Comparison of ENCODE assay signal across 8 cellular contexts in genomic region chr9:89999534-90000370, GRCh38.
A peak's percentile ranks its signal among the peaks of the same experiment; 100 is the strongest.
DNase-seq lines count a peak whose midpoint lies in the region; ATAC-seq and TF ChIP-seq lines count a peak whose summit lies in the region.

No MANE protein-coding gene starts in this region.

- no peak overlapping the region for H2BK120ac ChIP-seq in IMR-90 (ENCODE audit: low read depth, low read length)

- H3K9me3 ChIP-seq in IMR-90 (ENCODE audit: control insufficient read depth, insufficient read depth, low read length) (no peaks in the 10 kb centered on the region), Karpas-422 (ENCODE audit: low read length) (no peaks in the 10 kb centered on the region)

- H3K4me2 ChIP-seq in IMR-90 (ENCODE audit: low read depth, low read length) (peak overlapping the region; percentile 68), Karpas-422 (ENCODE audit: low read depth, low read length, poor library complexity, severe bottlenecking) (no peak overlapping the region)

- ATAC-seq in GM21390 (IDR thresholded peaks at IDR 0.05; ENCODE audit: unreplicated experiment) = peak; percentile 98
- peak; percentile 88 for ATAC-seq in IMR-90 (ENCODE audit: low read depth)

- DNase-seq in Calu3 (peak; percentile 15), IMR-90 (peak; percentile 55), SHP77 treated with DMSO at 0.1 percent for 48 hours (lab: John Stamatoyannopoulos, UW) (peak; percentile 89), astrocyte of the hippocampus (ENCODE audit: low read depth, low spot score) (peak; percentile 67), kidney tubule cell (ENCODE audit: low spot score) (peak; percentile 40), Karpas-422 (no peak)
- peak; percentile 44 to 49 for DNase-seq in stimulated activated CD4-positive, alpha-beta T cell treated with anti-CD3 and anti-CD28 coated beads, Interleukin-2, amount 100 ng/mL, for 48 hours

- peak overlapping the region; percentile 64 for H2AFZ ChIP-seq in IMR-90 (replicated peaks; ENCODE audit: low read length, poor library complexity)
- H2AFZ ChIP-seq in Karpas-422 (ENCODE audit: low read length) = no peak overlapping the region

- H3K18ac ChIP-seq in IMR-90 (ENCODE audit: low read depth, low read length) = no peak overlapping the region

- H3K14ac ChIP-seq in IMR-90 (replicated peaks; ENCODE audit: low read depth, low read length) = no peak overlapping the region

- no peaks in the 10 kb centered on the region for H3K36me3 Mint-ChIP-seq in Calu3 (ENCODE audit: insufficient read depth, unreplicated experiment)

- H4K20me1 ChIP-seq in IMR-90 (ENCODE audit: insufficient read depth, low read length) (no peaks in the 10 kb centered on the region), Karpas-422 (ENCODE audit: insufficient read depth, low read depth, low read length) (no peaks in the 10 kb centered on the region)

- H3K4me3 Mint-ChIP-seq in Calu3 (ENCODE audit: low read depth, unreplicated experiment) = peak overlapping the region; percentile 26

- H3K27ac ChIP-seq in IMR-90 (ENCODE audit: insufficient read depth, low read length) (no peak overlapping the region), Karpas-422 (ENCODE audit: low read length) (no peak overlapping the region)

- WGBS in IMR-90 (ENCODE audit: extremely low coverage in 2 of 2, insufficient read length in 1 of 2), 2 experiments = 35% methylated on average over 6 of the region's 12 CpGs; no CpG with 5 or more reads in 1 of the 2 experiments

- no peak overlapping the region for H2BK5ac ChIP-seq in IMR-90 (ENCODE audit: low read depth, low read length, poor library complexity, severe bottlenecking)

- H3K9me2 ChIP-seq in Karpas-422 (replicated peaks; ENCODE audit: insufficient read depth, low read length) = no peaks in the 10 kb centered on the region

- H2BK20ac ChIP-seq in IMR-90 (ENCODE audit: low read depth, low read length) = no peak overlapping the region

- no peaks in the 10 kb centered on the region for H3K79me1 ChIP-seq in IMR-90 (ENCODE audit: low read depth in 1 of 2, low read length in 2 of 2)

- H3K23ac ChIP-seq in IMR-90 (ENCODE audit: low read depth, low read length) = no peak overlapping the region

- H2AK9ac ChIP-seq in IMR-90 (replicated peaks; ENCODE audit: low read depth, low read length, poor library complexity) = no peak overlapping the region

- H3K56ac ChIP-seq in IMR-90 (ENCODE audit: extremely low read depth, insufficient read depth, low read length) = no peak overlapping the region

- TF ChIP-seq POLR2A in IMR-90 (IDR thresholded peaks at IDR 0.05; ENCODE audit: low read depth, low read length) = no peak

- CTCF ChIA-PET in Calu3 (lab: Charles Lee) = interaction anchor here (0.6 to 1.8 kb wide), 5 partner anchors 11 to 406 kb away, joined by 3 to 7 read pairs (median 3); no protein-coding TSS in a partner anchor
- CTCF ChIA-PET in IMR-90 (lab: Yijun Ruan, JAX) = no interaction called here

- TF ChIP-seq RAD21 in IMR-90 (IDR thresholded peaks at IDR 0.05; ENCODE audit: low read length) = no peak

- intact Hi-C loops in Calu3 (cut with micrococcal nuclease; ENCODE audit: unreplicated experiment) = no loop called here
- intact Hi-C loops in IMR-90 (cut with micrococcal nuclease) = no loop called here

- H2BK15ac ChIP-seq in IMR-90 (ENCODE audit: low read depth, low read length) = no peak overlapping the region

- BruUV-seq in Calu3 (replicated peaks; lab: Mats Ljungman, UMichigan) (no TSS peak), IMR-90 (replicated peaks; lab: Mats Ljungman, UMichigan) (no TSS peak)

- no peak overlapping the region for H4K5ac ChIP-seq in IMR-90 (ENCODE audit: low read depth, low read length)

- TF ChIP-seq CTCF in Calu3 (IDR thresholded peaks at IDR 0.05; ENCODE audit: unreplicated experiment) (no peak), IMR-90 (conservative IDR thresholded peaks at IDR 0.05; ENCODE audit: low read depth, low read length) (no peak)

- H3K4me1 ChIP-seq in IMR-90 (ENCODE audit: control insufficient read depth, insufficient read depth, low read length) = peaks cover 4% of the 10 kb centered on the region; the same call in 1 of the 2 replicates
- H3K4me1 ChIP-seq in Karpas-422 (ENCODE audit: low read length) = no peaks in the 10 kb centered on the region

- H3K4me3 ChIP-seq in IMR-90 (ENCODE audit: insufficient read depth, low read depth, low read length) = no peak overlapping the region; the same call in 1 of the 2 replicates
- no peak overlapping the region for H3K4me3 ChIP-seq in Karpas-422 (ENCODE audit: low read length)

- POLR2A ChIA-PET in IMR-90 (lab: Charles Lee; ENCODE audit: unreplicated experiment) = no interaction called here

- no peak overlapping the region for H3K27ac Mint-ChIP-seq in Calu3 (ENCODE audit: unreplicated experiment)

- H3K27me3 ChIP-seq in IMR-90 (ENCODE audit: control insufficient read depth, insufficient read depth, low read length) = no peaks in the 10 kb centered on the region; the same call in 1 of the 2 replicates
- H3K27me3 ChIP-seq in Karpas-422 (ENCODE audit: low read length) = no peaks in the 10 kb centered on the region

- no peak overlapping the region for H4K91ac ChIP-seq in IMR-90 (ENCODE audit: insufficient read depth, low read depth, low read length)

- in situ Hi-C loops in IMR-90 (cut with MboI; ENCODE audit: low sequenced_read_pairs) = no loop called here

- no peaks in the 10 kb centered on the region for H3K4me1 Mint-ChIP-seq in Calu3 (ENCODE audit: low read depth, unreplicated experiment)

- dilution Hi-C loops in IMR-90 (cut with HindIII; ENCODE audit: low sequenced_read_pairs, unreplicated experiment) = no loop called here

- no peaks in the 10 kb centered on the region for H3K9me1 ChIP-seq in IMR-90 (ENCODE audit: insufficient read depth, low read length)

- no peaks in the 10 kb centered on the region for H3K79me2 ChIP-seq in Karpas-422 (ENCODE audit: low read length)

- H3K9me3 Mint-ChIP-seq in Calu3 (ENCODE audit: low read depth, unreplicated experiment) = no peaks in the 10 kb centered on the region

- H3K9ac ChIP-seq in IMR-90 (ENCODE audit: low read depth, low read length) (no peak overlapping the region), Karpas-422 (ENCODE audit: low read length) (no peak overlapping the region)

- 0 out of 4 replicates have a peak overlapping the region, but pooled peaks of 1 of the 2 experiments have one; percentile 19 for H4K8ac ChIP-seq in IMR-90 (ENCODE audit: low read depth in 2 of 2, low read length in 2 of 2)

- H3K27me3 Mint-ChIP-seq in Calu3 (ENCODE audit: unreplicated experiment) = no peaks in the 10 kb centered on the region

- H2AK5ac ChIP-seq in IMR-90 (ENCODE audit: low read depth, low read length) = no peak overlapping the region

- no peaks in the 10 kb centered on the region for H3K36me3 ChIP-seq in IMR-90 (ENCODE audit: control insufficient read depth, insufficient read depth, low read length)
- no peaks in the 10 kb centered on the region for H3K36me3 ChIP-seq in Karpas-422 (ENCODE audit: insufficient read depth, low read length)

- H3K4ac ChIP-seq in IMR-90 (ENCODE audit: low read depth, low read length) = no peak overlapping the region

TF ChIP-seq in IMR-90, 13 proteins besides CTCF, POLR2A, EP300 and RAD21:
- TF ChIP-seq BHLHE40 (IDR thresholded peaks at IDR 0.05; ENCODE audit: low read depth, low read length) (no peak), FOS (IDR thresholded peaks at IDR 0.05; ENCODE audit: low read depth, low read length) (no peak), MAFK (IDR thresholded peaks at IDR 0.05; ENCODE audit: low read depth, low read length) (no peak), USF2 (IDR thresholded peaks at IDR 0.05; ENCODE audit: low read depth, low read length) (no peak), MAZ (IDR thresholded peaks at IDR 0.05; ENCODE audit: borderline replicate concordance, low read depth, low read length) (no peak), RCOR1 (IDR thresholded peaks at IDR 0.05; ENCODE audit: insufficient replicate concordance, low read length) (no peak), RFX5 (IDR thresholded peaks at IDR 0.05; ENCODE audit: low read depth, low read length) (no peak), NFE2L2 (IDR thresholded peaks at IDR 0.05; ENCODE audit: low read depth, low read length) (no peak), SMC3 (IDR thresholded peaks at IDR 0.05; ENCODE audit: low read depth, low read length) (no peak), MXI1 (IDR thresholded peaks at IDR 0.05; ENCODE audit: borderline replicate concordance, low read depth, low read length) (no peak), CHD1 (IDR thresholded peaks at IDR 0.05; ENCODE audit: low read depth, low read length) (no peak), CEBPB (IDR thresholded peaks at IDR 0.05; ENCODE audit: low read depth, low read length) (no peak)
- TF ChIP-seq, protein P1, sequence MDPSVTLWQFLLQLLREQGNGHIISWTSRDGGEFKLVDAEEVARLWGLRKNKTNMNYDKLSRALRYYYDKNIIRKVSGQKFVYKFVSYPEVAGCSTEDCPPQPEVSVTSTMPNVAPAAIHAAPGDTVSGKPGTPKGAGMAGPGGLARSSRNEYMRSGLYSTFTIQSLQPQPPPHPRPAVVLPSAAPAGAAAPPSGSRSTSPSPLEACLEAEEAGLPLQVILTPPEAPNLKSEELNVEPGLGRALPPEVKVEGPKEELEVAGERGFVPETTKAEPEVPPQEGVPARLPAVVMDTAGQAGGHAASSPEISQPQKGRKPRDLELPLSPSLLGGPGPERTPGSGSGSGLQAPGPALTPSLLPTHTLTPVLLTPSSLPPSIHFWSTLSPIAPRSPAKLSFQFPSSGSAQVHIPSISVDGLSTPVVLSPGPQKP (IDR thresholded peaks at IDR 0.05; ENCODE audit: borderline replicate concordance, low read depth, low read length) = no peak
